ENCODE assay signal across 18 cellular contexts in the genomic region with DNA sequence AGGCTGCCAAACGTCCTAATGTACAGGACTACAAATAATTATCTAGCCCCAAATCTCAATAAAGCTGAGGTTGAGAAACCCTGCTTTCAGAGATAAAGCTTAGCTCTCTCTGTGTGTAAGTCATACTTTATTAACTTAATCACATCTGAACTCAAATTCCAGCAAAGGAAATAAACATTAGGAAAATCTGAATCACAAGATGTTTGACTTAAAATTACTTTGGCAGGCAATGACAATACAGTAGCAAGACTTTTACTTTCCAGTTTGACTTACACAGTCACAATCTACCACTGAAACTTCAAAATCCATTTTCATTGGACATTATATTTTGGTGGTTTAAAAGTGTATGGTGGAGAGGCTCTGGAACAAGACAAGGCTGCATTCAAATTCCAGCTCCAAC. TPM values are rescaled to one million over a fixed set of nuclear protein-coding genes. Genes with fewer than 3 reads are reported as not detected.
DNase-seq lines count a peak whose midpoint lies in the region; ATAC-seq and TF ChIP-seq lines count a peak whose summit lies in the region.
"Had no signal": no experiment of that assay in that cellular context is flagged by ENCODE, and none has a peak within 500 bp of the region (broad histone marks: within the 10 kb centered on the region; RNA-seq: fewer than 3 reads in every experiment).

No MANE protein-coding gene starts in this region.

- POLR2A ChIA-PET in activated CD8-positive, alpha-beta T cell treated with anti-CD3 and anti-CD28 coated beads for 36 hours (lab: Charles Lee): interaction anchor here (1.3 to 3.0 kb wide), 4 partner anchors 10 to 13 kb away, joined by 5 to 27 read pairs (median 7); partner anchors contain the start of genes ERP29 and TMEM116

- peaks cover 61% of the 10 kb centered on the region for H3K4me1 Mint-ChIP-seq in activated T-cell treated with anti-CD3 and anti-CD28 coated beads, Interleukin-2, amount 50 U/mL, for 72 hours (ENCODE audit: low read depth)
- peaks cover 64% of the 10 kb centered on the region for H3K4me1 Mint-ChIP-seq in activated CD8-positive, alpha-beta T cell treated with anti-CD3 and anti-CD28 coated beads for 36 hours (ENCODE audit: low read depth)
- H3K4me1 Mint-ChIP-seq in mesothelial cell of epicardium: peaks cover 12% of the 10 kb centered on the region

- no peaks in the 10 kb centered on the region for H3K9me3 Mint-ChIP-seq in activated T-cell treated with anti-CD3 and anti-CD28 coated beads, Interleukin-2, amount 50 U/mL, for 72 hours
- H3K9me3 Mint-ChIP-seq in activated CD8-positive, alpha-beta T cell treated with anti-CD3 and anti-CD28 coated beads for 36 hours: no peaks in the 10 kb centered on the region
- H3K9me3 Mint-ChIP-seq in mesothelial cell of epicardium: no peaks in the 10 kb centered on the region

- H3K27ac ChIP-seq in upper lobe of right lung: no peak overlapping the region
- no peak overlapping the region for H3K27ac ChIP-seq in right atrium auricular region
- H3K27ac ChIP-seq: cardiac muscle cell, ovary had no signal

- no peaks in the 10 kb centered on the region for H3K27me3 ChIP-seq in upper lobe of right lung
- H3K27me3 ChIP-seq in right atrium auricular region: no peaks in the 10 kb centered on the region
- H3K27me3 ChIP-seq: cardiac muscle cell, ovary had no signal

- H3K27me3 Mint-ChIP-seq in activated T-cell treated with anti-CD3 and anti-CD28 coated beads, Interleukin-2, amount 50 U/mL, for 72 hours (ENCODE audit: low read depth): no peaks in the 10 kb centered on the region
- no peaks in the 10 kb centered on the region for H3K27me3 Mint-ChIP-seq in activated CD8-positive, alpha-beta T cell treated with anti-CD3 and anti-CD28 coated beads for 36 hours
- no peaks in the 10 kb centered on the region for H3K27me3 Mint-ChIP-seq in mesothelial cell of epicardium (ENCODE audit: low read depth)

- H3K4me3 ChIP-seq in fibroblast of villous mesenchyme (ENCODE audit: low read depth, low read length) (no peak overlapping the region), upper lobe of right lung (peak overlapping the region; percentile 17), right atrium auricular region (no peak overlapping the region)
- H3K4me3 ChIP-seq: cardiac muscle cell, ovary had no signal

- H3K4me1 ChIP-seq in upper lobe of right lung (peaks cover 3% of the 10 kb centered on the region), right atrium auricular region (no peaks in the 10 kb centered on the region)

- H3K36me3 ChIP-seq in upper lobe of right lung: no peaks in the 10 kb centered on the region
- H3K36me3 ChIP-seq in right atrium auricular region: no peaks in the 10 kb centered on the region
- H3K36me3 ChIP-seq: cardiac muscle cell, ovary had no signal

- peak overlapping the region; percentile 97 for H3K27ac Mint-ChIP-seq in activated T-cell treated with anti-CD3 and anti-CD28 coated beads, Interleukin-2, amount 50 U/mL, for 72 hours
- peak overlapping the region; percentile 90 for H3K27ac Mint-ChIP-seq in activated CD8-positive, alpha-beta T cell treated with anti-CD3 and anti-CD28 coated beads for 36 hours
- H3K27ac Mint-ChIP-seq in mesothelial cell of epicardium: no peak overlapping the region

- CTCF ChIA-PET in activated CD8-positive, alpha-beta T cell treated with anti-CD3 and anti-CD28 coated beads for 36 hours (lab: Charles Lee): interaction anchor here (1.1 to 2.6 kb wide), 5 partner anchors 8 to 56 kb away, joined by 3 to 12 read pairs (median 4); partner anchors contain the start of genes ERP29 and TMEM116

- ATAC-seq in activated T-cell treated with anti-CD3 and anti-CD28 coated beads, Interleukin-2, amount 50 U/mL, for 72 hours (replicated peaks in 1 of 2): peak; percentile 69 to 71
- ATAC-seq in activated CD8-positive, alpha-beta T cell treated with anti-CD3 and anti-CD28 coated beads for 36 hours: peak; percentile 81
- ATAC-seq in upper lobe of right lung (no peak), HG02840 (IDR thresholded peaks at IDR 0.05; ENCODE audit: low FRiP score, unreplicated experiment) (no peak)

- DNase-seq in activated T-cell treated with anti-CD3 and anti-CD28 coated beads, Interleukin-2, amount 50 U/mL, for 72 hours: no peak
- DNase-seq in activated T-cell treated with anti-CD3 and anti-CD28 coated beads for 4 hours (no peak), fibroblast of villous mesenchyme (ENCODE audit: low read depth) (peak; percentile 78), upper lobe of right lung (no peak), mesothelial cell of epicardium (ENCODE audit: low spot score in 2 of 2, unreplicated experiment in 2 of 2) (no peak), right atrium auricular region (ENCODE audit: low spot score) (no peak)
- DNase-seq in activated CD8-positive, alpha-beta T cell treated with anti-CD3 and anti-CD28 coated beads for 36 hours: no peak
- DNase-seq: activated CD8-positive, alpha-beta memory T cell treated with anti-CD3 and anti-CD28 coated beads, Interleukin-2, amount 50 U/mL, for 48 hours; EL; mammary epithelial cell; MM.1S; NCI-H345; ovary; RPMI8226; stimulated activated CD8-positive, alpha-beta memory T cell treated with anti-CD3 and anti-CD28 coated beads, Interleukin-4, amount 100 ng/mL, for 48 hours; T-helper 9 cell had no signal

- peaks cover 0 to 6% of the 10 kb centered on the region in 2 donors for H3K36me3 Mint-ChIP-seq in activated T-cell treated with anti-CD3 and anti-CD28 coated beads, Interleukin-2, amount 50 U/mL, for 72 hours (ENCODE audit: insufficient read depth in 2 of 2)
- H3K36me3 Mint-ChIP-seq in activated CD8-positive, alpha-beta T cell treated with anti-CD3 and anti-CD28 coated beads for 36 hours (ENCODE audit: low read depth): peaks cover 11% of the 10 kb centered on the region
- H3K36me3 Mint-ChIP-seq in mesothelial cell of epicardium: peaks cover 7% of the 10 kb centered on the region

- TF ChIP-seq CTCF in activated CD8-positive, alpha-beta T cell treated with anti-CD3 and anti-CD28 coated beads for 36 hours (IDR thresholded peaks at IDR 0.05): no peak
- no peak for TF ChIP-seq CTCF in fibroblast of villous mesenchyme (IDR thresholded peaks at IDR 0.05; ENCODE audit: insufficient read depth, low read depth, low read length)
- no peak for TF ChIP-seq CTCF in upper lobe of right lung (IDR thresholded peaks at IDR 0.05)
- no peak for TF ChIP-seq CTCF in mesothelial cell of epicardium (IDR thresholded peaks at IDR 0.05; ENCODE audit: unreplicated experiment)
- TF ChIP-seq CTCF in right atrium auricular region (IDR thresholded peaks at IDR 0.05): no peak

- peak overlapping the region; percentile 55 to 83 for H3K4me3 Mint-ChIP-seq in activated T-cell treated with anti-CD3 and anti-CD28 coated beads, Interleukin-2, amount 50 U/mL, for 72 hours
- H3K4me3 Mint-ChIP-seq in activated CD8-positive, alpha-beta T cell treated with anti-CD3 and anti-CD28 coated beads for 36 hours: peak overlapping the region; percentile 51
- no peak overlapping the region for H3K4me3 Mint-ChIP-seq in mesothelial cell of epicardium

- H3K9me3 ChIP-seq in upper lobe of right lung (no peaks in the 10 kb centered on the region), right atrium auricular region (no peaks in the 10 kb centered on the region)
- H3K9me3 ChIP-seq: ovary had no signal

- intact Hi-C loops in activated CD8-positive, alpha-beta T cell treated with anti-CD3 and anti-CD28 coated beads for 36 hours (cut with micrococcal nuclease): no loop called here
- intact Hi-C loops in upper lobe of right lung (cut with DNase I): no loop called here

RNA-seq across cellular contexts. Expression of gene TMEM116, which starts 11.4 kb away (rescaled TPM):
- 10 to 100 TPM; 19.4 to 21.0 TPM for total RNA-seq in activated T-cell treated with anti-CD3 and anti-CD28 coated beads, Interleukin-2, amount 50 U/mL, for 72 hours
- 10 to 100 TPM; 13.8 to 16.3 TPM for total RNA-seq in activated CD8-positive, alpha-beta T cell treated with anti-CD3 and anti-CD28 coated beads for 36 hours
- total RNA-seq in fibroblast of villous mesenchyme (5.5 and 7.3 TPM in 2 replicates), upper lobe of right lung (23.4 TPM), mesothelial cell of epicardium (12.0 to 16.5 TPM (median 16.0 TPM) in 3 replicates), right atrium auricular region (10 to 100 TPM in 1 of 2 donors, 1 to 10 TPM in 1; 9.3 to 30.0 TPM)

RNA-seq across cellular contexts. Expression of gene ERP29, which starts 11.7 kb away (rescaled TPM):
- total RNA-seq in activated T-cell treated with anti-CD3 and anti-CD28 coated beads, Interleukin-2, amount 50 U/mL, for 72 hours: 100 to 1,000 TPM; 145 to 154 TPM
- 10 to 100 TPM; 82.9 to 83.7 TPM for total RNA-seq in activated CD8-positive, alpha-beta T cell treated with anti-CD3 and anti-CD28 coated beads for 36 hours
- total RNA-seq in fibroblast of villous mesenchyme (50.3 and 55.3 TPM in 2 replicates), upper lobe of right lung (160 TPM), mesothelial cell of epicardium (96.6 to 97.6 TPM (median 97.5 TPM) in 3 replicates), right atrium auricular region (10 to 100 TPM; 20.9 to 26.8 TPM)

Comparison
In these comparisons a context has a peak if more than half of its experiments do, and no peak if none do; other contexts are left out.
1. ATAC-seq: peak in activated T-cell treated with anti-CD3 and anti-CD28 coated beads, Interleukin-2, amount 50 U/mL, for 72 hours (2 of 2) and activated CD8-positive, alpha-beta T cell treated with anti-CD3 and anti-CD28 coated beads for 36 hours (single experiment); none in upper lobe of right lung (single experiment) and HG02840 (single experiment).